ENCODE assay signal across 25 cellular contexts in the genomic region with DNA sequence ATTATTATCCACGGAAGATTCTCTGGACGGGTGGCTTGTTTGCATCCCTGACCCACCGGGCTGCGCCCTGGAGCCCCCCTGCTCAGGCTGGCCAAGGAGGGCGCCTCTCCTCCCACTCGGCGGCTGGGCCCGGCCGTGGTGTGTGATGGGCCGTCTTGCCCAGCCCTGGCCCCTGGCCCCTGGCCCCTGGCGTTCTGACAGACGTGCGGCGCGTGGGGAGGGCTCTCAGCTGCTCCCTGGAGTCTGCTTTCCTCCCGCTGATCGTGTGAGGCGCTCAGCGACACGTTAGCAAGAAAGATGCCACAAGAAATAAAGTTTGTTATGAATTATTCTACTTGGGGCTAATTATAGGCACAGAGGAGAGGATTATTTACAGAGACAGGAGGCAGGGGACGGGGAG. TPM values are rescaled to one million over a fixed set of nuclear protein-coding genes. Genes with fewer than 3 reads are reported as not detected.
DNase-seq lines count a peak whose midpoint lies in the region; TF ChIP-seq lines count a peak whose summit lies in the region.
"Had no signal": no experiment of that assay in that cellular context is flagged by ENCODE, and none has a peak within 500 bp of the region (broad histone marks: within the 10 kb centered on the region; RNA-seq: fewer than 3 reads in every experiment).

No MANE protein-coding gene starts in this region.

- H3K36me3 Mint-ChIP-seq in progenitor cell of endocrine pancreas (ENCODE audit: insufficient read depth) = no peaks in the 10 kb centered on the region
- H3K36me3 Mint-ChIP-seq: IgD-negative memory B cell had no signal

- peak overlapping the region; percentile 38 for H3K27ac Mint-ChIP-seq in progenitor cell of endocrine pancreas
- H3K27ac Mint-ChIP-seq: CD4-positive, alpha-beta T cell; IgD-negative memory B cell had no signal

- no peaks in the 10 kb centered on the region for H3K79me1 ChIP-seq in mesendoderm (ENCODE audit: low read length)

- H3K4me3 Mint-ChIP-seq in progenitor cell of endocrine pancreas (ENCODE audit: low read depth) = no peak overlapping the region
- H3K4me3 Mint-ChIP-seq: CD4-positive, alpha-beta T cell had no signal

- no peaks in the 10 kb centered on the region for H3K9me3 Mint-ChIP-seq in progenitor cell of endocrine pancreas (ENCODE audit: low read depth)
- H3K9me3 Mint-ChIP-seq: CD4-positive, alpha-beta T cell; IgD-negative memory B cell had no signal

- peaks cover 33% of the 10 kb centered on the region for H3K27me3 Mint-ChIP-seq in progenitor cell of endocrine pancreas

- no CpG with 5 or more reads among the region's 21 CpGs for WGBS in mesendoderm (ENCODE audit: extremely low coverage, insufficient coverage, low lambda C conversion rate)

- H3K9ac ChIP-seq in mesendoderm (ENCODE audit: low read length) = no peak overlapping the region
- H3K9ac ChIP-seq: KMS-11 had no signal

- no peak overlapping the region for H3K4me3 ChIP-seq in mesendoderm (ENCODE audit: low read length)
- H3K4me3 ChIP-seq: GM12878, SJCRH30 had no signal

- H3K27ac ChIP-seq in mesendoderm (ENCODE audit: low read depth, low read length) = no peak overlapping the region
- H3K27ac ChIP-seq: KMS-11, SJCRH30 had no signal

- no peak overlapping the region for H3K4ac ChIP-seq in mesendoderm (ENCODE audit: low read depth, low read length)

- H3K79me2 ChIP-seq in mesendoderm (ENCODE audit: control insufficient read depth, insufficient read depth, low read length) = no peaks in the 10 kb centered on the region

- no peak overlapping the region for H4K8ac ChIP-seq in mesendoderm (ENCODE audit: low read depth, low read length)

- TF ChIP-seq CTCF in progenitor cell of endocrine pancreas (IDR thresholded peaks at IDR 0.05; ENCODE audit: unreplicated experiment) = no peak

- no peak overlapping the region for H4K5ac ChIP-seq in mesendoderm (ENCODE audit: low read length)

- no peak overlapping the region for H2BK5ac ChIP-seq in mesendoderm (ENCODE audit: low read length)

- H3K36me3 ChIP-seq in mesendoderm (ENCODE audit: control insufficient read depth, insufficient read depth, low read length) = no peaks in the 10 kb centered on the region
- H3K36me3 ChIP-seq: SJCRH30 had no signal

- H3K4me1 Mint-ChIP-seq in progenitor cell of endocrine pancreas (ENCODE audit: low read depth) = no peaks in the 10 kb centered on the region
- H3K4me1 Mint-ChIP-seq: IgD-negative memory B cell had no signal

- H2BK15ac ChIP-seq in mesendoderm (replicated peaks; ENCODE audit: low read depth) = no peak overlapping the region

- H3K27me3 ChIP-seq in mesendoderm (ENCODE audit: insufficient read depth, low read length, poor library complexity) = no peaks in the 10 kb centered on the region

- no peak overlapping the region for H2AK5ac ChIP-seq in mesendoderm (ENCODE audit: low read length)

- DNase-seq in NCI-H2171 treated with DMSO at 0.1 percent for 48 hours (lab: John Stamatoyannopoulos, UW) = peak; percentile 5
- no peak for DNase-seq in NCI-H2171 (lab: John Stamatoyannopoulos, UW)
- peak; percentile 3 for DNase-seq in NCI-H82 treated with DMSO at 0.1 percent for 48 hours (lab: John Stamatoyannopoulos, UW; ENCODE audit: unreplicated experiment)
- DNase-seq in mesendoderm = no peak
- DNase-seq in progenitor cell of endocrine pancreas (ENCODE audit: low spot score, unreplicated experiment) = no peak
- DNase-seq in iPS-NIHi11 (ENCODE audit: low spot score) = no peak
- DNase-seq in HUDEP-2 (lab: John Stamatoyannopoulos, UW; ENCODE audit: unreplicated experiment in 76 of 76) = no peak
- DNase-seq in T-helper 9 cell = no peak
- DNase-seq: 8988T; CD4-positive, alpha-beta T cell; GDM1; GOT3; HCEC 1CT; MM.1S; NCI-H1048; NCI-H1417 treated with DMSO at 0.1 percent for 48 hours; NCI-H187; NCI-H2081 treated with DMSO at 0.1 percent for 48 hours; NCI-H446; NCI-H526 treated with DMSO at 0.1 percent for 48 hours had no signal

- H3K18ac ChIP-seq in mesendoderm (ENCODE audit: low read length) = no peak overlapping the region

- peak overlapping the region; percentile 24 for H3K23ac ChIP-seq in mesendoderm (ENCODE audit: low read length)

- no peaks in the 10 kb centered on the region for H3K4me1 ChIP-seq in mesendoderm (ENCODE audit: control insufficient read depth, low read depth, low read length)
- H3K4me1 ChIP-seq: SJCRH30 had no signal

- H2BK120ac ChIP-seq in mesendoderm (ENCODE audit: low read depth, low read length) = no peak overlapping the region

- no peak overlapping the region for H3K56ac ChIP-seq in mesendoderm (ENCODE audit: low read length)

- H3K4me2 ChIP-seq in mesendoderm (ENCODE audit: low read length) = no peak overlapping the region
- H3K4me2 ChIP-seq: KMS-11 had no signal

RNA-seq across cellular contexts. Expression of a gene that starts 33.3 kb away (rescaled TPM):
- 0.21 TPM for polyA plus RNA-seq in mesendoderm (2013, experiment 1 of 2)
- polyA plus RNA-seq in mesendoderm (2013, experiment 2 of 2) = 0.17 TPM
- total RNA-seq in progenitor cell of endocrine pancreas = 2.8 and 2.9 TPM in 2 replicates
- total RNA-seq: CD4-positive, alpha-beta T cell; GM12878 had no signal
- polyA plus RNA-seq: BJ, GM12878, IgD-negative memory B cell had no signal

RNA-seq across cellular contexts. Expression of a gene that starts 55.5 kb away (rescaled TPM):
- polyA plus RNA-seq in mesendoderm (2013, experiment 1 of 2) = not detected
- not detected for polyA plus RNA-seq in mesendoderm (2013, experiment 2 of 2)
- not detected in 2 replicates for total RNA-seq in progenitor cell of endocrine pancreas
- total RNA-seq: SJCRH30 had no signal
- polyA plus RNA-seq: BJ, IgD-negative memory B cell had no signal

Comparison
In these comparisons a context has a peak if more than half of its experiments do, and no peak if none do; other contexts are left out.
1. DNase-seq: peak in NCI-H2171 treated with DMSO at 0.1 percent for 48 hours (single experiment) and NCI-H82 treated with DMSO at 0.1 percent for 48 hours (single experiment); none in NCI-H2171 (single experiment), mesendoderm (single experiment), progenitor cell of endocrine pancreas (single experiment), iPS-NIHi11 (single experiment), HUDEP-2 (0 of 76) and T-helper 9 cell (single experiment).